23 cellular contexts compared by ENCODE assay signal in the genomic region with DNA sequence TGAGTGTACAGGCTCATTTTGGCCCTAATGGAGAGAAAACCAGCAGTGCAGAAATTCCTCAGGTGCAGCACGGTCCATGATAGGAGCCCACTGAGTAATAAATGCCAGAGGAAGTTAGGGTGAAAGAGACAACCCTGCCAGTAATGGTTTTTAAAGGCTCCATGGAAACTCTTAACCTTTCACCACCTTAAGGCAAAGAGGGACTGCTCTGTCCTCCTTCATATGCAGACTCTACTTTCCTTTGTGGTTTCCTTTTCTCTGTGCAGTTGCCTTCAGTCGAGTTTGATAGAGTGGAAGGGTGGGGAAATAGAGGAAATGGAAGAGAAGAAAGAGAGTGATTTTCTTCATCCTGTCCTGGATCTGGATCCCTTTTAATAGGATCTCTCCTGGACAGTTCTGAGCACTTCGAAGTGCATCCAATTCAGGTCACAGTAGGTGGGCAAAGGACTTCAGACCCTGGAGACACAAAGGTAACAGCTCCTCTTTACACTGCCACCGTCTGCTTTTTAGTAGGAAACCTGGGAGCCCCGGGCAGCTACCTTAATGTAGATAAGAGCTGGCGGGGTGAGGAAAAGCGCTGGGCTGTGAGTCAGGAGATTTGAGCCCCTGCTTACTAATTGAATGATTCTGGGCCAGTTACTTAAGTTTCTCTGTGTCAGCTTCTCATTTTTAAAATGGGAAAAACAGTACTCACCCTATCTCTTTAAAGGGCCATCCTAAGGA.
DNase-seq lines count a peak whose midpoint lies in the region; ATAC-seq, FAIRE-seq and TF ChIP-seq lines count a peak whose summit lies in the region.
"Had no signal": no experiment of that assay in that cellular context is flagged by ENCODE, and none has a peak within 500 bp of the region (broad histone marks: within the 10 kb centered on the region; RNA-seq: fewer than 3 reads in every experiment).

No MANE protein-coding gene starts in this region.

- H3K4me1 ChIP-seq in CD8-positive, alpha-beta memory T cell (ENCODE audit: insufficient read depth, low read length): peaks cover 11% of the 10 kb centered on the region
- H3K4me1 ChIP-seq in neural progenitor cell: peaks cover 12% of the 10 kb centered on the region
- H3K4me1 ChIP-seq: parathyroid adenoma, uterus had no signal

- no peaks in the 10 kb centered on the region for H3K36me3 Mint-ChIP-seq in CD8-positive, alpha-beta memory T cell
- no peaks in the 10 kb centered on the region for H3K36me3 Mint-ChIP-seq in activated CD8-positive, alpha-beta T cell treated with anti-CD3 and anti-CD28 coated beads, Interleukin-2, amount 10 ng/mL, durations not matched to agents 7 days and 5 days (ENCODE audit: low read depth)
- H3K36me3 Mint-ChIP-seq in neural progenitor cell: no peaks in the 10 kb centered on the region
- H3K36me3 Mint-ChIP-seq: activated CD8-positive, alpha-beta memory T cell treated with anti-CD3 and anti-CD28 coated beads, Interleukin-2, amount 10 ng/mL, durations not matched to agents 7 days and 5 days; naive B cell had no signal

- 59% methylated on average over 7 of the region's 7 CpGs for WGBS in lower leg skin, 2 donors

- H3K27me3 Mint-ChIP-seq in CD8-positive, alpha-beta memory T cell: no peaks in the 10 kb centered on the region
- H3K27me3 Mint-ChIP-seq in activated CD8-positive, alpha-beta T cell treated with anti-CD3 and anti-CD28 coated beads, Interleukin-2, amount 10 ng/mL, durations not matched to agents 7 days and 5 days (ENCODE audit: low read depth): peaks cover 6% of the 10 kb centered on the region
- no peaks in the 10 kb centered on the region for H3K27me3 Mint-ChIP-seq in neural progenitor cell (ENCODE audit: insufficient read depth, low read depth)

- in situ Hi-C loops in KBM-7 (cut with MboI; ENCODE audit: low pct_unique_long_range_greater_than_20kb, low sequenced_read_pairs): no loop called here

- no peak for DNase-seq in CD8-positive, alpha-beta memory T cell
- DNase-seq in KBM-7: peak; percentile 18
- no peak for DNase-seq in activated CD8-positive, alpha-beta T cell treated with anti-CD3 and anti-CD28 coated beads, Interleukin-2, amount 10 ng/mL, durations not matched to agents 7 days and 5 days
- peak; percentile 19 for DNase-seq in neural progenitor cell (ENCODE audit: low spot score)
- no peak for DNase-seq in NCI-H1694 treated with DMSO at 0.1 percent for 48 hours (lab: John Stamatoyannopoulos, UW)
- DNase-seq in lower leg skin (ENCODE audit: low spot score in 2 of 2): no peak
- no peak for DNase-seq in D721Med (ENCODE audit: insufficient read length, low spot score)
- DNase-seq: activated CD4-positive, CD25-positive, alpha-beta regulatory T cell treated with anti-CD3 and anti-CD28 coated beads, Interleukin-2, amount 50 U/mL, for 72 hours; activated CD8-positive, alpha-beta memory T cell treated with anti-CD3 and anti-CD28 coated beads, Interleukin-2, amount 10 ng/mL, durations not matched to agents 7 days and 5 days; activated effector memory CD4-positive, alpha-beta T cell treated with anti-CD3 and anti-CD28 coated beads, Interleukin-2, amount 50 U/mL, for 16 hours; amygdala; central memory CD4-positive, alpha-beta T cell; effector CD8-positive, alpha-beta T cell; head of caudate nucleus; IMR-90; naive B cell; NCI-H1092 treated with DMSO at 0.1 percent for 48 hours; NCI-H526 treated with DMSO at 0.1 percent for 48 hours; PC-3; sigmoid colon; uterus had no signal

- no peaks in the 10 kb centered on the region for H3K27me3 ChIP-seq in CD8-positive, alpha-beta memory T cell (ENCODE audit: insufficient read depth, low read length, poor library complexity, severe bottlenecking)
- H3K27me3 ChIP-seq in neural progenitor cell: no peaks in the 10 kb centered on the region
- H3K27me3 ChIP-seq: sigmoid colon, uterus had no signal

- CTCF ChIA-PET in CD8-positive, alpha-beta memory T cell (lab: Charles Lee): no interaction called here
- CTCF ChIA-PET in activated CD8-positive, alpha-beta T cell treated with anti-CD3 and anti-CD28 coated beads, Interleukin-2, amount 10 ng/mL, durations not matched to agents 7 days and 5 days (lab: Charles Lee): interaction anchor here (0.8 to 1.5 kb wide), 2 partner anchors 133 to 815 kb away, joined by 3 read pairs; no protein-coding TSS in a partner anchor

- no peak for FAIRE-seq in D721Med (lab: Jason Lieb, UNC)

- no peak overlapping the region for H3K27ac ChIP-seq in CD8-positive, alpha-beta memory T cell (ENCODE audit: low read depth, low read length)
- H3K27ac ChIP-seq in neural progenitor cell: no peak overlapping the region
- H3K27ac ChIP-seq: parathyroid adenoma, sigmoid colon, uterus had no signal

- peak overlapping the region in 6 of 7 donors; percentile 2 to 72 (median 56) for H3K4me3 Mint-ChIP-seq in CD8-positive, alpha-beta memory T cell
- H3K4me3 Mint-ChIP-seq in activated CD8-positive, alpha-beta T cell treated with anti-CD3 and anti-CD28 coated beads, Interleukin-2, amount 10 ng/mL, durations not matched to agents 7 days and 5 days: no peak overlapping the region
- no peak overlapping the region for H3K4me3 Mint-ChIP-seq in neural progenitor cell
- H3K4me3 Mint-ChIP-seq: activated CD8-positive, alpha-beta memory T cell treated with anti-CD3 and anti-CD28 coated beads, Interleukin-2, amount 10 ng/mL, durations not matched to agents 7 days and 5 days; naive B cell; T-helper 2 cell treated with Interferon-gamma antibody and Interleukin-4, amounts not matched to agents 5 μg/mL and 100 μg/mL, for 36 hours had no signal

- H3F3A ChIP-seq in neural progenitor cell (ENCODE audit: low read depth): no peaks in the 10 kb centered on the region

- peaks cover 25 to 32% (median 29%) of the 10 kb centered on the region in 3 donors for H3K4me1 Mint-ChIP-seq in CD8-positive, alpha-beta memory T cell
- peaks cover 14% of the 10 kb centered on the region for H3K4me1 Mint-ChIP-seq in activated CD8-positive, alpha-beta T cell treated with anti-CD3 and anti-CD28 coated beads, Interleukin-2, amount 10 ng/mL, durations not matched to agents 7 days and 5 days (ENCODE audit: low read depth)
- peaks cover 3% of the 10 kb centered on the region for H3K4me1 Mint-ChIP-seq in neural progenitor cell

- no peak overlapping the region for H2AFZ ChIP-seq in neural progenitor cell (replicated peaks)
- H2AFZ ChIP-seq: parathyroid adenoma had no signal

- intact Hi-C loops in lower leg skin (cut with DNase I; ENCODE audit: low total_unique reads): loop anchor here (5.0 kb wide), 1 partner anchor 48 kb away; no protein-coding TSS in a partner anchor

- no peaks in the 10 kb centered on the region for H3K79me2 ChIP-seq in neural progenitor cell (ENCODE audit: low read depth)
- H3K79me2 ChIP-seq: parathyroid adenoma had no signal

- H3K9ac ChIP-seq in neural progenitor cell: no peak overlapping the region
- H3K9ac ChIP-seq: parathyroid adenoma had no signal

- POLR2A ChIA-PET in CD8-positive, alpha-beta memory T cell (lab: Charles Lee): no interaction called here
- POLR2A ChIA-PET in activated CD8-positive, alpha-beta T cell treated with anti-CD3 and anti-CD28 coated beads, Interleukin-2, amount 10 ng/mL, durations not matched to agents 7 days and 5 days (lab: Charles Lee): no interaction called here

- TF ChIP-seq POLR2A in lower leg skin (IDR thresholded peaks at IDR 0.05): no peak

- H3K4me2 ChIP-seq in neural progenitor cell: peak overlapping the region; percentile 21

- ATAC-seq in activated CD8-positive, alpha-beta T cell treated with anti-CD3 and anti-CD28 coated beads, Interleukin-2, amount 10 ng/mL, durations not matched to agents 7 days and 5 days: peak; percentile 49
- ATAC-seq: activated CD8-positive, alpha-beta memory T cell treated with anti-CD3 and anti-CD28 coated beads, Interleukin-2, amount 10 ng/mL, durations not matched to agents 7 days and 5 days; PC-3 had no signal

- H3K4me3 ChIP-seq in CD8-positive, alpha-beta memory T cell (ENCODE audit: low read length): no peak overlapping the region
- H3K4me3 ChIP-seq in neural progenitor cell: no peak overlapping the region
- H3K4me3 ChIP-seq in lower leg skin (ENCODE audit: low read depth, poor library complexity, severe bottlenecking): no peak overlapping the region
- H3K4me3 ChIP-seq: sigmoid colon, uterus had no signal

- no peaks in the 10 kb centered on the region for H4K20me1 ChIP-seq in neural progenitor cell (ENCODE audit: low read depth)

- H3K9me3 ChIP-seq in CD8-positive, alpha-beta memory T cell (ENCODE audit: low read length): no peaks in the 10 kb centered on the region
- no peaks in the 10 kb centered on the region for H3K9me3 ChIP-seq in neural progenitor cell (ENCODE audit: low read depth)
- H3K9me3 ChIP-seq: sigmoid colon, uterus had no signal

- TF ChIP-seq CTCF in neural progenitor cell (IDR thresholded peaks at IDR 0.05) (no peak), lower leg skin (IDR thresholded peaks at IDR 0.05) (no peak), D721Med (IDR thresholded peaks at IDR 0.05; ENCODE audit: insufficient read depth, missing control alignments) (no peak)

- H3K27ac Mint-ChIP-seq in CD8-positive, alpha-beta memory T cell: peak overlapping the region in 5 of 8 donors; percentile 0 to 79 (median 70)
- no peak overlapping the region for H3K27ac Mint-ChIP-seq in activated CD8-positive, alpha-beta T cell treated with anti-CD3 and anti-CD28 coated beads, Interleukin-2, amount 10 ng/mL, durations not matched to agents 7 days and 5 days
- no peak overlapping the region for H3K27ac Mint-ChIP-seq in neural progenitor cell
- H3K27ac Mint-ChIP-seq: activated CD8-positive, alpha-beta memory T cell treated with anti-CD3 and anti-CD28 coated beads, Interleukin-2, amount 10 ng/mL, durations not matched to agents 7 days and 5 days; T-helper 2 cell treated with Interferon-gamma antibody and Interleukin-4, amounts not matched to agents 5 μg/mL and 100 μg/mL, for 36 hours had no signal

- no peaks in the 10 kb centered on the region for H3K36me3 ChIP-seq in CD8-positive, alpha-beta memory T cell (ENCODE audit: insufficient read depth, low read length)
- H3K36me3 ChIP-seq in neural progenitor cell: no peaks in the 10 kb centered on the region
- H3K36me3 ChIP-seq: sigmoid colon, uterus had no signal

- no peaks in the 10 kb centered on the region for H3K9me3 Mint-ChIP-seq in CD8-positive, alpha-beta memory T cell
- no peaks in the 10 kb centered on the region for H3K9me3 Mint-ChIP-seq in activated CD8-positive, alpha-beta T cell treated with anti-CD3 and anti-CD28 coated beads, Interleukin-2, amount 10 ng/mL, durations not matched to agents 7 days and 5 days (ENCODE audit: insufficient read depth)
- peaks cover 11% of the 10 kb centered on the region for H3K9me3 Mint-ChIP-seq in neural progenitor cell
- H3K9me3 Mint-ChIP-seq: T-helper 2 cell treated with Interferon-gamma antibody and Interleukin-4, amounts not matched to agents 5 μg/mL and 100 μg/mL, for 36 hours had no signal

Comparison
In these comparisons a context has a peak if more than half of its experiments do, and no peak if none do; other contexts are left out.
1. DNase-seq: peak in KBM-7 (single experiment) and neural progenitor cell (single experiment); none in CD8-positive, alpha-beta memory T cell (0 of 5), activated CD8-positive, alpha-beta T cell treated with anti-CD3 and anti-CD28 coated beads, Interleukin-2, amount 10 ng/mL, durations not matched to agents 7 days and 5 days (single experiment), NCI-H1694 treated with DMSO at 0.1 percent for 48 hours (single experiment), lower leg skin (0 of 2) and D721Med (single experiment).
2. H3K27ac Mint-ChIP-seq: peak in CD8-positive, alpha-beta memory T cell (5 of 8); none in activated CD8-positive, alpha-beta T cell treated with anti-CD3 and anti-CD28 coated beads, Interleukin-2, amount 10 ng/mL, durations not matched to agents 7 days and 5 days (single experiment) and neural progenitor cell (single experiment).
3. H3K4me3 Mint-ChIP-seq: peak in CD8-positive, alpha-beta memory T cell (6 of 7); none in activated CD8-positive, alpha-beta T cell treated with anti-CD3 and anti-CD28 coated beads, Interleukin-2, amount 10 ng/mL, durations not matched to agents 7 days and 5 days (single experiment) and neural progenitor cell (single experiment).